In genomic region chr4:186020106-186020792, GRCh38 we compare ENCODE assay signal across 20 cellular contexts. TPM values are rescaled to one million over a fixed set of nuclear protein-coding genes. Genes with fewer than 3 reads are reported as not detected.
DNase-seq lines count a peak whose midpoint lies in the region; ATAC-seq and TF ChIP-seq lines count a peak whose summit lies in the region.
"Had no signal": no experiment of that assay in that cellular context is flagged by ENCODE, and none has a peak within 500 bp of the region (broad histone marks: within the 10 kb centered on the region; RNA-seq: fewer than 3 reads in every experiment).

No MANE protein-coding gene starts in this region.

- peaks cover 27% of the 10 kb centered on the region for H3K4me1 ChIP-seq in left ventricle myocardium inferior
- H3K4me1 ChIP-seq in endodermal cell (ENCODE audit: control insufficient read depth, insufficient read depth, low read length), result no peaks in the 10 kb centered on the region
- H3K4me1 ChIP-seq in neuronal stem cell (ENCODE audit: control insufficient read depth in 2 of 2, insufficient read depth in 1 of 2, low read depth in 1 of 2, low read length in 2 of 2), result peaks cover 3 to 4% of the 10 kb centered on the region in 2 donors

- TF ChIP-seq CTCF in left ventricle myocardium inferior (IDR thresholded peaks at IDR 0.05; ENCODE audit: borderline replicate concordance) (no peak), VCaP (conservative IDR thresholded peaks at IDR 0.05) (no peak), endodermal cell (conservative IDR thresholded peaks at IDR 0.05) (no peak), endothelial cell (IDR thresholded peaks at IDR 0.05; ENCODE audit: unreplicated experiment) (no peak)

- no peak overlapping the region for H2AK5ac ChIP-seq in neuronal stem cell (ENCODE audit: low read depth, low read length)

- H3K27ac Mint-ChIP-seq in endodermal cell, result no peak overlapping the region
- no peak overlapping the region for H3K27ac Mint-ChIP-seq in endothelial cell (ENCODE audit: unreplicated experiment)
- H3K27ac Mint-ChIP-seq: CD4-positive, alpha-beta memory T cell; HFFc6 had no signal

- peak overlapping the region; percentile 50 for H2BK12ac ChIP-seq in neuronal stem cell (ENCODE audit: low read length)

- 92 to 95% methylated on average over 12 to 17 of the region's 17 CpGs for WGBS in endodermal cell (ENCODE audit: insufficient coverage in 1 of 2, insufficient read length in 1 of 2), 2 experiments
- no CpG with 5 or more reads among the region's 17 CpGs for WGBS in neuronal stem cell (ENCODE audit: extremely low coverage in 2 of 2, insufficient read length in 2 of 2, insufficient replicate concordance in 1 of 2), 2 donors

- H2BK120ac ChIP-seq in neuronal stem cell (ENCODE audit: low read depth, low read length), result no peak overlapping the region

- peak overlapping the region; percentile 83 for H3K18ac ChIP-seq in neuronal stem cell (ENCODE audit: low read length)

- H3K4me2 ChIP-seq in neuronal stem cell (ENCODE audit: insufficient read depth, low read length, poor library complexity, severe bottlenecking), result no peak overlapping the region
- H3K4me2 ChIP-seq: BLaER1 had no signal

- no peaks in the 10 kb centered on the region for H3K4me1 Mint-ChIP-seq in endodermal cell
- H3K4me1 Mint-ChIP-seq in endothelial cell (ENCODE audit: unreplicated experiment), result no peaks in the 10 kb centered on the region
- H3K4me1 Mint-ChIP-seq: CD14-positive monocyte; CD4-positive, alpha-beta memory T cell had no signal

- DNase-seq in left ventricle myocardium inferior (no peak), Right ventricle myocardium superior (no peak), endodermal cell (peak; percentile 28), neuronal stem cell (ENCODE audit: low spot score) (no peak), medulla oblongata (ENCODE audit: extremely low spot score) (no peak), endothelial cell (ENCODE audit: low spot score) (no peak), COLO668 (lab: John Stamatoyannopoulos, UW; ENCODE audit: unreplicated experiment) (no peak)
- DNase-seq: 8988T; Calu3; CD4-positive, alpha-beta memory T cell; DMS 273 treated with DMSO at 0.1 percent for 48 hours; DMS53; GM23248; H7; HFFc6 had no signal

- H3K14ac ChIP-seq in neuronal stem cell (ENCODE audit: low read length), result peak overlapping the region; percentile 43

- no peaks in the 10 kb centered on the region for H3K79me1 ChIP-seq in neuronal stem cell (ENCODE audit: low read depth, low read length)

- peak overlapping the region; percentile 62 for H2AFZ ChIP-seq in neuronal stem cell (ENCODE audit: low read length)
- H2AFZ ChIP-seq: GM23248 had no signal

- H3K36me3 Mint-ChIP-seq in endodermal cell (ENCODE audit: low read depth) (no peaks in the 10 kb centered on the region), endothelial cell (ENCODE audit: low read depth, unreplicated experiment) (no peaks in the 10 kb centered on the region)
- H3K36me3 Mint-ChIP-seq: CD14-positive monocyte; CD4-positive, alpha-beta memory T cell had no signal

- peak overlapping the region; percentile 7 for H2BK15ac ChIP-seq in neuronal stem cell (ENCODE audit: low read length)

- no peak overlapping the region for H2BK5ac ChIP-seq in neuronal stem cell (ENCODE audit: low read length)

- intact Hi-C loops in left ventricle myocardium inferior (cut with micrococcal nuclease), result loop anchor here (5.0 kb wide), 1 partner anchor 378 kb away; no protein-coding TSS in a partner anchor
- intact Hi-C loops in Right ventricle myocardium superior (cut with DNase I), result loop anchor here (10.0 kb wide), 1 partner anchor 245 kb away; no protein-coding TSS in a partner anchor

- H3K4me3 ChIP-seq in left ventricle myocardium inferior, result no peak overlapping the region
- H3K4me3 ChIP-seq in endodermal cell (ENCODE audit: low read length), result no peak overlapping the region
- H3K4me3 ChIP-seq in neuronal stem cell (ENCODE audit: low read length in 2 of 2), result no peak overlapping the region
- H3K4me3 ChIP-seq: BLaER1, GM23248 had no signal

- H3K9me3 ChIP-seq in left ventricle myocardium inferior (replicated peaks), result peaks cover 8% of the 10 kb centered on the region
- no peaks in the 10 kb centered on the region for H3K9me3 ChIP-seq in endodermal cell (ENCODE audit: control insufficient read depth, low read length)
- H3K9me3 ChIP-seq in neuronal stem cell (replicated peaks in 1 of 2; ENCODE audit: control insufficient read depth in 2 of 2, insufficient read depth in 1 of 2, low read depth in 1 of 2, low read length in 2 of 2), result peaks cover 0 to 5% of the 10 kb centered on the region in 2 donors
- H3K9me3 ChIP-seq: BLaER1 had no signal

- no peak for ATAC-seq in Right ventricle myocardium superior (ENCODE audit: poor library complexity)
- ATAC-seq: HCT116 had no signal

- H3K9ac ChIP-seq in endodermal cell (ENCODE audit: extremely low read depth, low read length, poor library complexity, severe bottlenecking) (no peak overlapping the region), neuronal stem cell (ENCODE audit: low read depth, low read length, poor library complexity) (peak overlapping the region; percentile 7)
- H3K9ac ChIP-seq: BLaER1, GM23248 had no signal

- H3K23ac ChIP-seq in neuronal stem cell (ENCODE audit: low read depth, low read length, poor library complexity), result no peak overlapping the region

- H3K27ac ChIP-seq in left ventricle myocardium inferior (replicated peaks) (peak overlapping the region; percentile 47), VCaP (peak overlapping the region; percentile 68), endodermal cell (ENCODE audit: low read depth, low read length) (no peak overlapping the region), neuronal stem cell (replicated peaks; ENCODE audit: low read length) (no peak overlapping the region)
- H3K27ac ChIP-seq: BLaER1, GM23248, HL-60 had no signal

- H4K8ac ChIP-seq in neuronal stem cell (ENCODE audit: low read depth, low read length), result no peak overlapping the region

- no peak overlapping the region for H4K91ac ChIP-seq in neuronal stem cell (ENCODE audit: low read depth, low read length, poor library complexity)

- H3K27me3 ChIP-seq in left ventricle myocardium inferior (ENCODE audit: low read depth) (no peaks in the 10 kb centered on the region), endodermal cell (ENCODE audit: control insufficient read depth, insufficient read depth, low read length, poor library complexity, severe bottlenecking) (no peaks in the 10 kb centered on the region), neuronal stem cell (ENCODE audit: control insufficient read depth in 3 of 3, insufficient read depth in 3 of 3, low read depth in 1 of 3, low read length in 3 of 3) (no peaks in the 10 kb centered on the region)
- H3K27me3 ChIP-seq: BLaER1 had no signal

- no peaks in the 10 kb centered on the region for H3K36me3 ChIP-seq in left ventricle myocardium inferior
- H3K36me3 ChIP-seq in endodermal cell (ENCODE audit: control insufficient read depth, insufficient read depth, low read length), result no peaks in the 10 kb centered on the region
- H3K36me3 ChIP-seq in neuronal stem cell (replicated peaks in 1 of 2; ENCODE audit: control insufficient read depth in 2 of 2, insufficient read depth in 2 of 2, low read length in 2 of 2), result no peaks in the 10 kb centered on the region
- H3K36me3 ChIP-seq: BLaER1 had no signal

- H3K4ac ChIP-seq in neuronal stem cell (ENCODE audit: low read length), result no peak overlapping the region

- no peak overlapping the region for H3K4me3 Mint-ChIP-seq in endodermal cell
- no peak overlapping the region for H3K4me3 Mint-ChIP-seq in endothelial cell (ENCODE audit: unreplicated experiment)
- H3K4me3 Mint-ChIP-seq: CD14-positive monocyte; CD4-positive, alpha-beta memory T cell; HFFc6 had no signal

- H3K9me3 Mint-ChIP-seq in endodermal cell, result no peaks in the 10 kb centered on the region
- no peaks in the 10 kb centered on the region for H3K9me3 Mint-ChIP-seq in endothelial cell (ENCODE audit: unreplicated experiment)
- H3K9me3 Mint-ChIP-seq: HFFc6 had no signal

- peaks cover 2% of the 10 kb centered on the region for H3K27me3 Mint-ChIP-seq in endodermal cell (ENCODE audit: insufficient read depth)
- peaks cover 1% of the 10 kb centered on the region for H3K27me3 Mint-ChIP-seq in endothelial cell (ENCODE audit: unreplicated experiment)

RNA-seq across cellular contexts. Expression of gene TLR3, which starts 48.7 kb away (rescaled TPM):
- total RNA-seq in left ventricle myocardium inferior, result 4.9 TPM
- 4.6 TPM for total RNA-seq in Right ventricle myocardium superior
- under 1 TPM in 1 of 2 donors, not detected in 1; 0.26 TPM for total RNA-seq in endodermal cell
- 0.43 TPM for polyA plus RNA-seq in endodermal cell (2013, experiment 1 of 2)
- not detected for polyA plus RNA-seq in endodermal cell (2013, experiment 2 of 2)
- polyA plus RNA-seq in neuronal stem cell (2013, experiment 1 of 2), result 0.39 TPM
- polyA plus RNA-seq in neuronal stem cell (2013, experiment 2 of 2), result 0.46 TPM
- total RNA-seq in endothelial cell (ENCODE audit: unreplicated experiment), result not detected

Comparison
In these comparisons a context has a peak if more than half of its experiments do, and no peak if none do; other contexts are left out.
1. H3K27ac ChIP-seq: peak in left ventricle myocardium inferior (single experiment) and VCaP (single experiment); none in endodermal cell (single experiment) and neuronal stem cell (single experiment).